Comparison of ENCODE assay signal across 8 cellular contexts in the genomic region with DNA sequence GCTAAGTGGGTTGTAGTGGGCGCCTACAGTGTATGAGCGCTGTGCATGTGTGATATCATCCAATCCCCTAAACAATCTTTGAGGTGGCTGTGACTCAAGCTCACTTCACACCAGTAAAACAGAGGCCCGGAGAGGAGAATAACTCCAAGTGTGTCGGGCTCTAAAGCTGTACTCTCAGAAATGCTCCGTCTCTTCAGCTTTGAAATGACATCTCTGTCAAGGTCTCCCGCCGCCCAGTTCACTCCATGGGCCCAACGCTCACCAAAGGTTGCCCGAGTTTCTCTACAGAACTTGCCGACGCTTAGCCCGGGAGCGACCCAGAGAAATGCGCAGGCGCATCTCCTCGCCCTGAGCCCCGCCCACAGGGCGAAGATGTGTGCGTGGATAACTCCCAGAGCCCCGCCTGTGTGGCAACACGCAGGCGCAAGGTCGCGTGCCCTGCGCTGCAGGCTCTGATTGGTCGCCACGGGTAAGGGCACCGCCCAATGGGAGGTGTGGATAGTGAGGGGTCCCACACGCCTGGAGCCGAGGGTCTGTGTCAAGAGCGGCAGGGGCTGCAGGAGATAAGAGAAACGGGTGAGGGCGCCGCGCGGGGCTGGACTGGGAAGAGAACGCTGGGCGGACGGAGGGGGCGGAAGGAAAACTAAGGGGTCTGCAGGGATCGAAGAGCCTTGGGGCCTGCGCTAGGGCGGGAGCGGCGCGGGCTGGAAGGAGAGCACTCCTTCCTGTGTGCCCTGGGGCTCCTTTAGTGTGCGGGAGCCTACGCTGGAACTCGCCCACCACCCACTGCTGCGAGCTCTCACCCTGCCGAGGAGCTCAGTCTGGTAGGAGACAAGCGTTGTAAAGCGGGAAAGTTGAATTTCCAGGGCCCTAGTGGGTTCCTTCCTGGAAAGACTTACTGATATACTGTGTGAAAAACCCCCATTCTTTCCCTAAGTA. TPM values are rescaled to one million over a fixed set of nuclear protein-coding genes. Genes with fewer than 3 reads are reported as not detected.
DNase-seq lines count a peak whose midpoint lies in the region; ATAC-seq and TF ChIP-seq lines count a peak whose summit lies in the region.

A gene with protein sequence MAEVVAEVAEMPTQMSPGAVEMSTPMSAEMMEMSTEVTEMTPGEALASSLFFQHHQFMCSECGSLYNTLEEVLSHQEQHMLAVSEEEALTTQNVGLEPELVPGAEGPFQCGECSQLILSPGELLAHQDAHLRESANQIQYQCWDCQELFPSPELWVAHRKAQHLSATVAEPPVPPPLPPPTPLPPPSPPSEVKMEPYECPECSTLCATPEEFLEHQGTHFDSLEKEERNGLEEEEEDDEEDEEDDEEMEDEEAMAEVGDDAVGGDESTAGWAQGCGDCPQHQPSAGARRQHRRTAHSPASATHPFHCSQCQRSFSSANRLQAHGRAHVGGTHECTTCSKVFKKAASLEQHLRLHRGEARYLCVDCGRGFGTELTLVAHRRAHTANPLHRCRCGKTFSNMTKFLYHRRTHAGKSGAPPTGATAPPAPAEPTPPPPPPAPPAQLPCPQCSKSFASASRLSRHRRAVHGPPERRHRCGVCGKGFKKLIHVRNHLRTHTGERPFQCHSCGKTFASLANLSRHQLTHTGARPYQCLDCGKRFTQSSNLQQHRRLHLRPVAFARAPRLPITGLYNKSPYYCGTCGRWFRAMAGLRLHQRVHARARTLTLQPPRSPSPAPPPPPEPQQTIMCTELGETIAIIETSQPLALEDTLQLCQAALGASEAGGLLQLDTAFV (plus strand): TSS at position 501 of the 939 bp plus-strand sequence. CDS start 4,092 bp downstream, outside the sequence.

- TF ChIP-seq POLR2A in Raji (IDR thresholded peaks at IDR 0.05; ENCODE audit: insufficient read depth, low read depth, low read length) = peak; percentile 92

- H3K27me3 ChIP-seq in H7 (ENCODE audit: control insufficient read depth, insufficient read depth, low read length) = no peaks in the 10 kb centered on the region

- H3K27me3 Mint-ChIP-seq in activated T-helper 2 cell treated with anti-CD3 and anti-CD28 coated beads, Interferon-gamma antibody, Interleukin-2, Interleukin-4, amounts not matched to agents 10 μg/mL and 5 μg/mL and 100 μg/mL, durations not matched to agents 14 hours and 24 hours and 36 hours (ENCODE audit: low read depth) = no peaks in the 10 kb centered on the region
- no peaks in the 10 kb centered on the region for H3K27me3 Mint-ChIP-seq in natural killer cell (ENCODE audit: low read depth in 2 of 2)

- H3K4me1 Mint-ChIP-seq in activated T-helper 2 cell treated with anti-CD3 and anti-CD28 coated beads, Interferon-gamma antibody, Interleukin-2, Interleukin-4, amounts not matched to agents 10 μg/mL and 5 μg/mL and 100 μg/mL, durations not matched to agents 14 hours and 24 hours and 36 hours (ENCODE audit: low read depth) = peaks cover 33% of the 10 kb centered on the region
- H3K4me1 Mint-ChIP-seq in natural killer cell = peaks cover 51 to 58% of the 10 kb centered on the region in 2 donors

- no peaks in the 10 kb centered on the region for H3K9me3 Mint-ChIP-seq in activated T-helper 2 cell treated with anti-CD3 and anti-CD28 coated beads, Interferon-gamma antibody, Interleukin-2, Interleukin-4, amounts not matched to agents 10 μg/mL and 5 μg/mL and 100 μg/mL, durations not matched to agents 14 hours and 24 hours and 36 hours
- H3K9me3 Mint-ChIP-seq in natural killer cell = no peaks in the 10 kb centered on the region

- H3K4me3 Mint-ChIP-seq in activated T-helper 2 cell treated with anti-CD3 and anti-CD28 coated beads, Interferon-gamma antibody, Interleukin-2, Interleukin-4, amounts not matched to agents 10 μg/mL and 5 μg/mL and 100 μg/mL, durations not matched to agents 14 hours and 24 hours and 36 hours (ENCODE audit: low read depth) = peak within 1 kb of the TSS; percentile 99
- peak within 1 kb of the TSS; percentile 98 for H3K4me3 Mint-ChIP-seq in natural killer cell

- no peak for TF ChIP-seq CTCF in natural killer cell (IDR thresholded peaks at IDR 0.05)

- intact Hi-C loops in activated T-helper 2 cell treated with anti-CD3 and anti-CD28 coated beads, Interferon-gamma antibody, Interleukin-2, Interleukin-4, amounts not matched to agents 10 μg/mL and 5 μg/mL and 100 μg/mL, durations not matched to agents 14 hours and 24 hours and 36 hours (cut with micrococcal nuclease) = loop anchor here (1.0 kb wide), 2 partner anchors 22 to 88 kb away; partner anchors contain the start of genes GSK3A and POU2F2
- intact Hi-C loops in natural killer cell (cut with micrococcal nuclease) = loop anchor here (1.0 kb wide), 1 partner anchor 22 kb away; the partner anchor contains the start of gene GSK3A

- peak within 1 kb of the TSS; percentile 92 for H3K4me3 ChIP-seq in H7 (ENCODE audit: insufficient read depth, low read depth, low read length)

- peaks cover 38% of the 10 kb centered on the region for H3K36me3 Mint-ChIP-seq in activated T-helper 2 cell treated with anti-CD3 and anti-CD28 coated beads, Interferon-gamma antibody, Interleukin-2, Interleukin-4, amounts not matched to agents 10 μg/mL and 5 μg/mL and 100 μg/mL, durations not matched to agents 14 hours and 24 hours and 36 hours (ENCODE audit: low read depth)
- H3K36me3 Mint-ChIP-seq in natural killer cell = no peaks in the 10 kb centered on the region

- H3K36me3 ChIP-seq in H7 (replicated peaks; ENCODE audit: control insufficient read depth, insufficient read depth, low read length) = peaks cover 10% of the 10 kb centered on the region

- peak; percentile 73 to 87 (median 78) for ATAC-seq in natural killer cell

- peak within 1 kb of the TSS; percentile 95 for H3K27ac Mint-ChIP-seq in activated T-helper 2 cell treated with anti-CD3 and anti-CD28 coated beads, Interferon-gamma antibody, Interleukin-2, Interleukin-4, amounts not matched to agents 10 μg/mL and 5 μg/mL and 100 μg/mL, durations not matched to agents 14 hours and 24 hours and 36 hours
- peak within 1 kb of the TSS; percentile 98 to 100 for H3K27ac Mint-ChIP-seq in natural killer cell

- peak; percentile 99 for DNase-seq in ELF-1 (ENCODE audit: low read depth, low spot score)
- DNase-seq in H7 = peak; percentile 100
- DNase-seq in M059J (ENCODE audit: low read depth) = peak; percentile 97
- DNase-seq in activated T-helper 2 cell treated with anti-CD3 and anti-CD28 coated beads, Interferon-gamma antibody, Interleukin-2, Interleukin-4, amounts not matched to agents 10 μg/mL and 5 μg/mL and 100 μg/mL, durations not matched to agents 14 hours and 24 hours and 36 hours (ENCODE audit: low spot score) = peak; percentile 98
- DNase-seq in fibroblast of peridontal ligament (ENCODE audit: extremely low read depth) = peak; percentile 95
- DNase-seq in natural killer cell = peak; percentile 93
- DNase-seq in stimulated activated naive CD4-positive, alpha-beta T cell (lab: John Stamatoyannopoulos, UW) = peak; percentile 91 to 98 (median 94)

RNA-seq across cellular contexts. Expression of the gene that starts here (rescaled TPM):
- 14.6 and 16.1 TPM in 2 replicates for total RNA-seq in H7 (2014; rRNA removed; shearing (Covaris generic))
- total RNA-seq in M059J (2014; rRNA removed; shearing (Covaris generic)) = 6.4 and 12.1 TPM in 2 replicates
- 17.3 and 18.4 TPM in 2 replicates for total RNA-seq in activated T-helper 2 cell treated with anti-CD3 and anti-CD28 coated beads, Interferon-gamma antibody, Interleukin-2, Interleukin-4, amounts not matched to agents 10 μg/mL and 5 μg/mL and 100 μg/mL, durations not matched to agents 14 hours and 24 hours and 36 hours
- total RNA-seq in natural killer cell = 10 to 100 TPM in 2 of 3 donors, 1 to 10 TPM in 1; 8.8 to 10.6 (median 10.2) TPM

Comparison
In these comparisons a context has a peak if more than half of its experiments do, and no peak if none do; other contexts are left out.
1. Peak in every context shown above with its lines: DNase-seq, ATAC-seq and H3K4me3 ChIP-seq.